In genomic region chr3:113428581-113428980, GRCh38 we compare ENCODE assay signal across 17 cellular contexts. TPM values are rescaled to one million over a fixed set of nuclear protein-coding genes. Genes with fewer than 3 reads are reported as not detected.
DNase-seq lines count a peak whose midpoint lies in the region; ATAC-seq, FAIRE-seq and TF ChIP-seq lines count a peak whose summit lies in the region.
"Had no signal": no experiment of that assay in that cellular context is flagged by ENCODE, and none has a peak within 500 bp of the region (broad histone marks: within the 10 kb centered on the region; RNA-seq: fewer than 3 reads in every experiment).

No MANE protein-coding gene starts in this region.

- no peaks in the 10 kb centered on the region for H3K4me1 Mint-ChIP-seq in activated CD4-positive, alpha-beta T cell treated with anti-CD3 and anti-CD28 coated beads, Interleukin-2, amount 10 ng/mL, durations not matched to agents 24 days and 14 days
- H3K4me1 Mint-ChIP-seq: GM23338 had no signal

- peaks cover 45% of the 10 kb centered on the region for H3K36me3 Mint-ChIP-seq in activated CD4-positive, alpha-beta T cell treated with anti-CD3 and anti-CD28 coated beads, Interleukin-2, amount 10 ng/mL, durations not matched to agents 24 days and 14 days (ENCODE audit: low read depth)

- no peak overlapping the region for H3K4me3 ChIP-seq in bronchial epithelial cell (ENCODE audit: low read depth, low read length)
- H3K4me3 ChIP-seq: GM12878, GM23338 had no signal

- no peak for FAIRE-seq in bronchial epithelial cell (lab: Jason Lieb, UNC)
- no peak for FAIRE-seq in urothelium cell line (lab: Jason Lieb, UNC)
- FAIRE-seq: GM12878 had no signal

- no peak overlapping the region for H3K27ac Mint-ChIP-seq in activated CD4-positive, alpha-beta T cell treated with anti-CD3 and anti-CD28 coated beads, Interleukin-2, amount 10 ng/mL, durations not matched to agents 24 days and 14 days
- H3K27ac Mint-ChIP-seq: GM23338 had no signal

- no peak overlapping the region for H3K4me3 Mint-ChIP-seq in activated CD4-positive, alpha-beta T cell treated with anti-CD3 and anti-CD28 coated beads, Interleukin-2, amount 10 ng/mL, durations not matched to agents 24 days and 14 days
- H3K4me3 Mint-ChIP-seq: GM23338 had no signal

- peak; percentile 11 for DNase-seq in activated CD4-positive, alpha-beta T cell treated with anti-CD3 and anti-CD28 coated beads, Interleukin-2, amount 10 ng/mL, durations not matched to agents 24 days and 14 days
- no peak for DNase-seq in activated CD4-positive, alpha-beta T cell treated with anti-CD3 and anti-CD28 coated beads for 4 hours
- DNase-seq in HT1080 (ENCODE audit: low read depth) (peak; percentile 77), bronchial epithelial cell (ENCODE audit: low read depth) (peak; percentile 35), urothelium cell line (ENCODE audit: low spot score) (peak; percentile 59), C1 segment of cervical spinal cord (lab: John Stamatoyannopoulos, UW) (no peak)
- DNase-seq in stimulated activated naive CD4-positive, alpha-beta T cell (lab: John Stamatoyannopoulos, UW) = no peak
- DNase-seq: 8988T, MM.1S, NCI-H1105, NCI-H1694, NCI-H446, NCI-H69, SIG-M5 had no signal

- TF ChIP-seq CTCF in bronchial epithelial cell (IDR thresholded peaks at IDR 0.05; ENCODE audit: insufficient read depth, low read length, severe bottlenecking) = no peak

- intact Hi-C loops in activated CD4-positive, alpha-beta T cell treated with anti-CD3 and anti-CD28 coated beads, Interleukin-2, amount 10 ng/mL, durations not matched to agents 24 days and 14 days (cut with micrococcal nuclease) = no loop called here

- H3K36me3 ChIP-seq in bronchial epithelial cell (ENCODE audit: control insufficient read depth, insufficient read depth, low read length) = peaks cover 2% of the 10 kb centered on the region

- H3K27me3 ChIP-seq in bronchial epithelial cell (ENCODE audit: control insufficient read depth, insufficient read depth, low read length) = no peaks in the 10 kb centered on the region

- H3K27me3 Mint-ChIP-seq in activated CD4-positive, alpha-beta T cell treated with anti-CD3 and anti-CD28 coated beads, Interleukin-2, amount 10 ng/mL, durations not matched to agents 24 days and 14 days = no peaks in the 10 kb centered on the region

- peaks cover 9% of the 10 kb centered on the region for H3K9me3 Mint-ChIP-seq in activated CD4-positive, alpha-beta T cell treated with anti-CD3 and anti-CD28 coated beads, Interleukin-2, amount 10 ng/mL, durations not matched to agents 24 days and 14 days
- H3K9me3 Mint-ChIP-seq: GM23338 had no signal

- ATAC-seq in GM21576 (IDR thresholded peaks at IDR 0.05; ENCODE audit: unreplicated experiment) = no peak
- ATAC-seq: GM12878 had no signal

RNA-seq across cellular contexts. Expression of gene CFAP44, which starts 12.7 kb away (rescaled TPM):
- 2.5 and 2.7 TPM in 2 replicates for total RNA-seq in activated CD4-positive, alpha-beta T cell treated with anti-CD3 and anti-CD28 coated beads, Interleukin-2, amount 10 ng/mL, durations not matched to agents 24 days and 14 days
- total RNA-seq in HT1080 (2014; rRNA removed; shearing (Covaris generic)) = 2.4 and 2.7 TPM in 2 replicates
- 1.0 and 1.4 TPM in 2 replicates for polyA plus RNA-seq in HT1080 (2015; cell fraction: cytosol; rRNA removed)
- 21.0 and 23.6 TPM in 2 replicates for polyA plus RNA-seq in HT1080 (2015; cell fraction: nucleus; rRNA removed)
- total RNA-seq in bronchial epithelial cell = 1.3 and 2.6 TPM in 2 replicates

Comparison
In these comparisons a context has a peak if more than half of its experiments do, and no peak if none do; other contexts are left out.
1. DNase-seq: peak in activated CD4-positive, alpha-beta T cell treated with anti-CD3 and anti-CD28 coated beads, Interleukin-2, amount 10 ng/mL, durations not matched to agents 24 days and 14 days (single experiment), HT1080 (single experiment), bronchial epithelial cell (single experiment) and urothelium cell line (single experiment); none in activated CD4-positive, alpha-beta T cell treated with anti-CD3 and anti-CD28 coated beads for 4 hours (0 of 2), stimulated activated naive CD4-positive, alpha-beta T cell (0 of 6) and C1 segment of cervical spinal cord (0 of 14).